Comparison of ENCODE assay signal across 25 cellular contexts in genomic region chr6:137673603-137674002, GRCh38.
"Had no signal": no experiment of that assay in that cellular context is flagged by ENCODE, and none has a peak within 500 bp of the region (broad histone marks: within the 10 kb centered on the region; RNA-seq: fewer than 3 reads in every experiment).

No MANE protein-coding gene starts in this region.

- H3K4me3 ChIP-seq: colonic mucosa, esophagus muscularis mucosa, gastroesophageal sphincter, heart right ventricle, left lung, lower lobe of right lung, ovary, psoas muscle, skin epidermis, suprapubic skin, transverse colon, vagina had no signal

- H3K27ac Mint-ChIP-seq: naive thymus-derived CD8-positive, alpha-beta T cell; stimulated activated naive CD8-positive, alpha-beta T cell treated with anti-CD3 and anti-CD28 coated beads, Interleukin-15, amount 100 ng/mL, for 72 hours had no signal

- H3K36me3 ChIP-seq: colonic mucosa, esophagus muscularis mucosa, gastroesophageal sphincter, heart right ventricle, left lung, lower lobe of right lung, ovary, suprapubic skin, transverse colon, vagina had no signal

- H3K4me1 ChIP-seq: colonic mucosa, esophagus muscularis mucosa, foreskin keratinocyte, gastroesophageal sphincter, psoas muscle, suprapubic skin, transverse colon, vagina had no signal

- H3K27ac ChIP-seq: colonic mucosa, epithelial cell of prostate, esophagus muscularis mucosa, foreskin keratinocyte, gastroesophageal sphincter, heart right ventricle, left lung, lower lobe of right lung, ovary, psoas muscle, suprapubic skin, transverse colon, vagina had no signal

- DNase-seq: colonic mucosa; foreskin keratinocyte; glutamatergic neuron; heart right ventricle; hippocampal formation; left cardiac atrium; left lung; lower lobe of right lung; naive thymus-derived CD8-positive, alpha-beta T cell; occipital lobe; ovary; posterior cingulate gyrus; psoas muscle; right cardiac atrium; stimulated activated CD4-positive, alpha-beta T cell treated with anti-CD3 and anti-CD28 coated beads, Interleukin-15, amount 100 ng/mL, for 24 hours; stimulated activated CD4-positive, alpha-beta T cell treated with anti-CD3 and anti-CD28 coated beads, Interleukin-2, amount 100 ng/mL, for 48 hours; stimulated activated naive CD4-positive, alpha-beta T cell; stimulated activated naive CD8-positive, alpha-beta T cell treated with anti-CD3 and anti-CD28 coated beads, Interleukin-15, amount 100 ng/mL, for 72 hours; transverse colon had no signal

- H3K9me3 ChIP-seq: colonic mucosa, esophagus muscularis mucosa, gastroesophageal sphincter, left lung, lower lobe of right lung, ovary, psoas muscle, suprapubic skin, transverse colon, vagina had no signal

- H3K27me3 ChIP-seq: colonic mucosa, esophagus muscularis mucosa, foreskin keratinocyte, gastroesophageal sphincter, heart right ventricle, left lung, ovary, suprapubic skin, transverse colon, vagina had no signal

- ATAC-seq: foreskin keratinocyte; gastroesophageal sphincter; left cardiac atrium; left lung; lower lobe of right lung; naive thymus-derived CD8-positive, alpha-beta T cell; psoas muscle; right cardiac atrium; stimulated activated naive CD8-positive, alpha-beta T cell treated with anti-CD3 and anti-CD28 coated beads, Interleukin-15, amount 100 ng/mL, for 72 hours had no signal

- H3K4me3 Mint-ChIP-seq: naive thymus-derived CD8-positive, alpha-beta T cell; stimulated activated naive CD8-positive, alpha-beta T cell treated with anti-CD3 and anti-CD28 coated beads, Interleukin-15, amount 100 ng/mL, for 72 hours had no signal
